14 cellular contexts compared by ENCODE assay signal in genomic region chr9:136429683-136430590, GRCh38.
"Had no signal": no experiment of that assay in that cellular context is flagged by ENCODE, and none has a peak within 500 bp of the region (broad histone marks: within the 10 kb centered on the region; RNA-seq: fewer than 3 reads in every experiment).

No MANE protein-coding gene starts in this region.

- DNase-seq: activated CD4-positive, alpha-beta T cell treated with anti-CD3 and anti-CD28 coated beads for 1 hour; activated CD4-positive, alpha-beta T cell treated with anti-CD3 and anti-CD28 coated beads, Interleukin-2, amount 50 U/mL, for 48 hours; activated CD8-positive, alpha-beta memory T cell treated with anti-CD3 and anti-CD28 coated beads, Interleukin-2, amount 10 ng/mL, durations not matched to agents 7 days and 5 days; activated gamma-delta T cell; activated naive CD8-positive, alpha-beta T cell treated with anti-CD3 and anti-CD28 coated beads, Interleukin-2, amount 10 ng/mL, durations not matched to agents 7 days and 5 days; activated T-cell treated with anti-CD3 and anti-CD28 coated beads, Interleukin-2, amount 50 U/mL, for 48 hours; aorta; foreskin melanocyte; naive thymus-derived CD8-positive, alpha-beta T cell; right lobe of liver; stimulated activated naive CD8-positive, alpha-beta T cell treated with anti-CD3 and anti-CD28 coated beads, Interleukin-15, Interleukin-2, amounts not matched to agents 100 U/mL and 50 U/mL, for 24 hours had no signal

- H3K4me1 ChIP-seq: right lobe of liver, suprapubic skin had no signal

- H3K27ac Mint-ChIP-seq: activated CD8-positive, alpha-beta memory T cell treated with anti-CD3 and anti-CD28 coated beads, Interleukin-2, amount 10 ng/mL, durations not matched to agents 7 days and 5 days; activated naive CD8-positive, alpha-beta T cell treated with anti-CD3 and anti-CD28 coated beads, Interleukin-2, amount 10 ng/mL, durations not matched to agents 7 days and 5 days; type B pancreatic cell had no signal

- H3K4me3 ChIP-seq: hepatocyte, right lobe of liver, suprapubic skin had no signal

- H3K9me3 ChIP-seq: right lobe of liver, suprapubic skin had no signal

- H3K4me1 Mint-ChIP-seq: activated CD8-positive, alpha-beta memory T cell treated with anti-CD3 and anti-CD28 coated beads, Interleukin-2, amount 10 ng/mL, durations not matched to agents 7 days and 5 days; activated naive CD8-positive, alpha-beta T cell treated with anti-CD3 and anti-CD28 coated beads, Interleukin-2, amount 10 ng/mL, durations not matched to agents 7 days and 5 days; naive thymus-derived CD8-positive, alpha-beta T cell had no signal

- H3K4me3 Mint-ChIP-seq: activated CD8-positive, alpha-beta memory T cell treated with anti-CD3 and anti-CD28 coated beads, Interleukin-2, amount 10 ng/mL, durations not matched to agents 7 days and 5 days; activated naive CD8-positive, alpha-beta T cell treated with anti-CD3 and anti-CD28 coated beads, Interleukin-2, amount 10 ng/mL, durations not matched to agents 7 days and 5 days; naive thymus-derived CD8-positive, alpha-beta T cell; type B pancreatic cell had no signal

- H3K27ac ChIP-seq: hepatocyte, right lobe of liver, suprapubic skin had no signal

- H3K27me3 ChIP-seq: hepatocyte, right lobe of liver, suprapubic skin had no signal

- ATAC-seq: activated CD8-positive, alpha-beta memory T cell treated with anti-CD3 and anti-CD28 coated beads, Interleukin-2, amount 10 ng/mL, durations not matched to agents 7 days and 5 days; naive thymus-derived CD8-positive, alpha-beta T cell; stimulated activated naive CD8-positive, alpha-beta T cell treated with anti-CD3 and anti-CD28 coated beads, Interleukin-15, Interleukin-2, amounts not matched to agents 100 U/mL and 50 U/mL, for 24 hours had no signal

- H3K9me3 Mint-ChIP-seq: activated naive CD8-positive, alpha-beta T cell treated with anti-CD3 and anti-CD28 coated beads, Interleukin-2, amount 10 ng/mL, durations not matched to agents 7 days and 5 days; naive thymus-derived CD8-positive, alpha-beta T cell; type B pancreatic cell had no signal

- H3K27me3 Mint-ChIP-seq: activated CD8-positive, alpha-beta memory T cell treated with anti-CD3 and anti-CD28 coated beads, Interleukin-2, amount 10 ng/mL, durations not matched to agents 7 days and 5 days; activated naive CD8-positive, alpha-beta T cell treated with anti-CD3 and anti-CD28 coated beads, Interleukin-2, amount 10 ng/mL, durations not matched to agents 7 days and 5 days; naive thymus-derived CD8-positive, alpha-beta T cell; type B pancreatic cell had no signal
